1 cellular context compared by ENCODE assay signal in the genomic region with DNA sequence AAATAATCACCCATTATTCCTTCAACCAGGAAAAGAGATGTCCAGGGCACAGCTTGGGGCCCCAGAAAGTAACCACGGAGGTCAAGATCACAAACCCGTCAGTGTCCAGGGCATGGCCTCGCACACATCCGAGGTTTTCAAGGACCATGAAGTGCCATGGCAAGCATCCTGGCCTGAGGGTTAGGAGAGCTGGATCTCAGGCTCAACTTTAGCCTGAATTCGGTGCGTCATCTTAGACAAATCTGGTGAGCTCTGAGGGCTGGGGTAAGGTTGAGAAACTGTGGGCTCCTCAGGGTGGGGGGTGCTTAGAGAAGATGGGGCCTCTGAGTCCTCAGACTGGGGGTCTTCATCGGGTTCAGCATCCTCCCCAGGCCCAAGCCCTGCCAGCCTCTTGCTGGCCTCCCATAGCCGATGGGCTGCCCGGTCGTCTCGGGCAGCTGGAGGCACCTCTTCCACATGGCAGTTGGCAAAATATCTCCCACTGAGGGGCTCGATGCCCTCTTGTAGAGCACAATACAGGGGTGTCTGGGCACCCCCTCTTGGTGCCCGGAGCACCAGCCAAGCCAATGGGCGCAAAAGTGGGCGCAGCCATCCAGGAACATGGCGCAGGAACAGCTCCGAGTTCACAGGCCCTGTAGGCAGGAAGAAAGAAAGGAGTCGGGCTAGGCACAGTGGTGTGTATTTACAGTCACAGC.
A peak's percentile ranks its signal among the peaks of the same experiment; 100 is the strongest.
TF ChIP-seq lines count a peak whose summit lies in the region.

No MANE protein-coding gene starts in this region.

TF ChIP-seq in HepG2, 621 proteins besides CTCF, POLR2A, EP300 and RAD21:
- TF ChIP-seq TARDBP (CRISPR knock-in tag; IDR thresholded peaks at IDR 0.05) (0 out of 2 replicates have a peak, but pooled peaks have one; percentile 1), ZNF33A (CRISPR knock-in tag; IDR thresholded peaks at IDR 0.05; ENCODE audit: borderline replicate concordance) (no peak)
